In the genomic region with DNA sequence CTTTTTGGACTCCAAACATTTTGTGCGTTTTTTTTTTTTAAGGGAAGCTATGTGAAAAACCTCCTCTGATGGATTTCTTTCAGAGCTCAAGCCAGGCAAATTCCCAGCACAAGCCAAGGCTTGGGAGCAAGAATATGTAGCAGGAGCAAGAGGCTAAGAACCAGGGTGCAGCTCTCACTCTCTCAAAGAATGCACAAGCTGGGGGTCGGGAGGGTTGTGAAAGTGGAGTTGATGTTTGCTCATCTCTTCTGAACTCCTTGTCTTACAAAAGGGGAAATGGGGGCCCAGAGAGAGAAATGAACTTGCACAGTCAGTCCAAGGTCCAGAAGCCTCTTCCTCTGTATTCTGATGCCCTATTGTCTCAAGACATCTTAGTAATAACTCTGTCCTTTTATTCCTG, we compare ENCODE assay signal across 1 cellular context.
TF ChIP-seq lines count a peak whose summit lies in the region.

No MANE protein-coding gene starts in this region.

TF ChIP-seq in IMR-90, 13 proteins besides CTCF, POLR2A, EP300 and RAD21 (continued from another document):
- TF ChIP-seq RCOR1 (IDR thresholded peaks at IDR 0.05; ENCODE audit: insufficient replicate concordance, low read length) (no peak), NFE2L2 (IDR thresholded peaks at IDR 0.05; ENCODE audit: low read depth, low read length) (no peak), CHD1 (IDR thresholded peaks at IDR 0.05; ENCODE audit: low read depth, low read length) (no peak), FOS (IDR thresholded peaks at IDR 0.05; ENCODE audit: low read depth, low read length) (no peak), MAFK (IDR thresholded peaks at IDR 0.05; ENCODE audit: low read depth, low read length) (no peak), RFX5 (IDR thresholded peaks at IDR 0.05; ENCODE audit: low read depth, low read length) (no peak), CEBPB (IDR thresholded peaks at IDR 0.05; ENCODE audit: low read depth, low read length) (no peak), MAZ (IDR thresholded peaks at IDR 0.05; ENCODE audit: borderline replicate concordance, low read depth, low read length) (no peak), SMC3 (IDR thresholded peaks at IDR 0.05; ENCODE audit: low read depth, low read length) (no peak)
- TF ChIP-seq, protein P1, sequence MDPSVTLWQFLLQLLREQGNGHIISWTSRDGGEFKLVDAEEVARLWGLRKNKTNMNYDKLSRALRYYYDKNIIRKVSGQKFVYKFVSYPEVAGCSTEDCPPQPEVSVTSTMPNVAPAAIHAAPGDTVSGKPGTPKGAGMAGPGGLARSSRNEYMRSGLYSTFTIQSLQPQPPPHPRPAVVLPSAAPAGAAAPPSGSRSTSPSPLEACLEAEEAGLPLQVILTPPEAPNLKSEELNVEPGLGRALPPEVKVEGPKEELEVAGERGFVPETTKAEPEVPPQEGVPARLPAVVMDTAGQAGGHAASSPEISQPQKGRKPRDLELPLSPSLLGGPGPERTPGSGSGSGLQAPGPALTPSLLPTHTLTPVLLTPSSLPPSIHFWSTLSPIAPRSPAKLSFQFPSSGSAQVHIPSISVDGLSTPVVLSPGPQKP (IDR thresholded peaks at IDR 0.05; ENCODE audit: borderline replicate concordance, low read depth, low read length) = no peak
- TF ChIP-seq, protein P2, sequence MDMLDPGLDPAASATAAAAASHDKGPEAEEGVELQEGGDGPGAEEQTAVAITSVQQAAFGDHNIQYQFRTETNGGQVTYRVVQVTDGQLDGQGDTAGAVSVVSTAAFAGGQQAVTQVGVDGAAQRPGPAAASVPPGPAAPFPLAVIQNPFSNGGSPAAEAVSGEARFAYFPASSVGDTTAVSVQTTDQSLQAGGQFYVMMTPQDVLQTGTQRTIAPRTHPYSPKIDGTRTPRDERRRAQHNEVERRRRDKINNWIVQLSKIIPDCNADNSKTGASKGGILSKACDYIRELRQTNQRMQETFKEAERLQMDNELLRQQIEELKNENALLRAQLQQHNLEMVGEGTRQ (IDR thresholded peaks at IDR 0.05; ENCODE audit: low read depth, low read length) = no peak
